ENCODE assay signal across 1 cellular context in the genomic region with DNA sequence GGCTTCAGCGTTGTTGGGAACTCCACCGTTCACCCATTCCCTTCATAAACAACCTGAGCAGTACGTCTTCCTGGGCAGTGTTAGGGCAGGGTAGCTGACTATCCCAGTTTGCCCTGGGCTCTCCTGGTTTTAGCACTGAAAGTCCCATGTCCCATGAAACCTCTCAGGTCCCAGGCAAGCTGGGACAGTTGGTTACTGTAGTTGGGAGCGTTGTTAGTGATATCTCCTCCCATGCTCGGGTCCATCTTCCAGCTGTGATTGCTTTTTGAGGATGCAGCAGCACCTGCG.
TF ChIP-seq lines count a peak whose summit lies in the region.

No MANE protein-coding gene starts in this region.

TF ChIP-seq in GM12878, 131 proteins besides CTCF, POLR2A, EP300 and RAD21 (continued from another document):
- TF ChIP-seq, protein P1, sequence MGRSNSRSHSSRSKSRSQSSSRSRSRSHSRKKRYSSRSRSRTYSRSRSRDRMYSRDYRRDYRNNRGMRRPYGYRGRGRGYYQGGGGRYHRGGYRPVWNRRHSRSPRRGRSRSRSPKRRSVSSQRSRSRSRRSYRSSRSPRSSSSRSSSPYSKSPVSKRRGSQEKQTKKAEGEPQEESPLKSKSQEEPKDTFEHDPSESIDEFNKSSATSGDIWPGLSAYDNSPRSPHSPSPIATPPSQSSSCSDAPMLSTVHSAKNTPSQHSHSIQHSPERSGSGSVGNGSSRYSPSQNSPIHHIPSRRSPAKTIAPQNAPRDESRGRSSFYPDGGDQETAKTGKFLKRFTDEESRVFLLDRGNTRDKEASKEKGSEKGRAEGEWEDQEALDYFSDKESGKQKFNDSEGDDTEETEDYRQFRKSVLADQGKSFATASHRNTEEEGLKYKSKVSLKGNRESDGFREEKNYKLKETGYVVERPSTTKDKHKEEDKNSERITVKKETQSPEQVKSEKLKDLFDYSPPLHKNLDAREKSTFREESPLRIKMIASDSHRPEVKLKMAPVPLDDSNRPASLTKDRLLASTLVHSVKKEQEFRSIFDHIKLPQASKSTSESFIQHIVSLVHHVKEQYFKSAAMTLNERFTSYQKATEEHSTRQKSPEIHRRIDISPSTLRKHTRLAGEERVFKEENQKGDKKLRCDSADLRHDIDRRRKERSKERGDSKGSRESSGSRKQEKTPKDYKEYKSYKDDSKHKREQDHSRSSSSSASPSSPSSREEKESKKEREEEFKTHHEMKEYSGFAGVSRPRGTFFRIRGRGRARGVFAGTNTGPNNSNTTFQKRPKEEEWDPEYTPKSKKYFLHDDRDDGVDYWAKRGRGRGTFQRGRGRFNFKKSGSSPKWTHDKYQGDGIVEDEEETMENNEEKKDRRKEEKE (IDR thresholded peaks at IDR 0.05), result no peak
- TF ChIP-seq, protein P2, sequence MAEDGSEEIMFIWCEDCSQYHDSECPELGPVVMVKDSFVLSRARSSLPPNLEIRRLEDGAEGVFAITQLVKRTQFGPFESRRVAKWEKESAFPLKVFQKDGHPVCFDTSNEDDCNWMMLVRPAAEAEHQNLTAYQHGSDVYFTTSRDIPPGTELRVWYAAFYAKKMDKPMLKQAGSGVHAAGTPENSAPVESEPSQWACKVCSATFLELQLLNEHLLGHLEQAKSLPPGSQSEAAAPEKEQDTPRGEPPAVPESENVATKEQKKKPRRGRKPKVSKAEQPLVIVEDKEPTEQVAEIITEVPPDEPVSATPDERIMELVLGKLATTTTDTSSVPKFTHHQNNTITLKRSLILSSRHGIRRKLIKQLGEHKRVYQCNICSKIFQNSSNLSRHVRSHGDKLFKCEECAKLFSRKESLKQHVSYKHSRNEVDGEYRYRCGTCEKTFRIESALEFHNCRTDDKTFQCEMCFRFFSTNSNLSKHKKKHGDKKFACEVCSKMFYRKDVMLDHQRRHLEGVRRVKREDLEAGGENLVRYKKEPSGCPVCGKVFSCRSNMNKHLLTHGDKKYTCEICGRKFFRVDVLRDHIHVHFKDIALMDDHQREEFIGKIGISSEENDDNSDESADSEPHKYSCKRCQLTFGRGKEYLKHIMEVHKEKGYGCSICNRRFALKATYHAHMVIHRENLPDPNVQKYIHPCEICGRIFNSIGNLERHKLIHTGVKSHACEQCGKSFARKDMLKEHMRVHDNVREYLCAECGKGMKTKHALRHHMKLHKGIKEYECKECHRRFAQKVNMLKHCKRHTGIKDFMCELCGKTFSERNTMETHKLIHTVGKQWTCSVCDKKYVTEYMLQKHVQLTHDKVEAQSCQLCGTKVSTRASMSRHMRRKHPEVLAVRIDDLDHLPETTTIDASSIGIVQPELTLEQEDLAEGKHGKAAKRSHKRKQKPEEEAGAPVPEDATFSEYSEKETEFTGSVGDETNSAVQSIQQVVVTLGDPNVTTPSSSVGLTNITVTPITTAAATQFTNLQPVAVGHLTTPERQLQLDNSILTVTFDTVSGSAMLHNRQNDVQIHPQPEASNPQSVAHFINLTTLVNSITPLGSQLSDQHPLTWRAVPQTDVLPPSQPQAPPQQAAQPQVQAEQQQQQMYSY (CRISPR knock-in tag; IDR thresholded peaks at IDR 0.05), result no peak
- TF ChIP-seq ZNF274 (IDR thresholded peaks at IDR 0.05; ENCODE audit: insufficient read depth, insufficient read length), result no peak
- TF ChIP-seq JUNB (IDR thresholded peaks at IDR 0.05), result no peak
- TF ChIP-seq CHD4 (IDR thresholded peaks at IDR 0.05), result no peak
- no peak for TF ChIP-seq TARDBP (IDR thresholded peaks at IDR 0.05; ENCODE audit: borderline replicate concordance)
- no peak for TF ChIP-seq CHD2 (IDR thresholded peaks at IDR 0.05; ENCODE audit: borderline replicate concordance, low read depth, low read length)
- TF ChIP-seq PAX8 (IDR thresholded peaks at IDR 0.05), result no peak
- no peak for TF ChIP-seq SMARCA5 (IDR thresholded peaks at IDR 0.05)
- no peak for TF ChIP-seq ETV6 (conservative IDR thresholded peaks at IDR 0.05 in 1 of 2, IDR thresholded peaks at IDR 0.05 in 1 of 2; ENCODE audit: borderline replicate concordance in 1 of 2, low read depth in 1 of 2)
- TF ChIP-seq MEF2A (IDR thresholded peaks at IDR 0.05; ENCODE audit: insufficient read depth, low read depth, low read length), result no peak
- TF ChIP-seq TAF1 (IDR thresholded peaks at IDR 0.05; ENCODE audit: borderline replicate concordance, low read depth, low read length), result no peak
- TF ChIP-seq BHLHE40 (IDR thresholded peaks at IDR 0.05; ENCODE audit: borderline replicate concordance in 1 of 2, low read depth in 2 of 2, low read length in 1 of 2), result no peak
- TF ChIP-seq KLF5 (IDR thresholded peaks at IDR 0.05; ENCODE audit: partially characterized antibody), result no peak
- TF ChIP-seq ZSCAN29 (IDR thresholded peaks at IDR 0.05), result no peak
- TF ChIP-seq, protein P3, sequence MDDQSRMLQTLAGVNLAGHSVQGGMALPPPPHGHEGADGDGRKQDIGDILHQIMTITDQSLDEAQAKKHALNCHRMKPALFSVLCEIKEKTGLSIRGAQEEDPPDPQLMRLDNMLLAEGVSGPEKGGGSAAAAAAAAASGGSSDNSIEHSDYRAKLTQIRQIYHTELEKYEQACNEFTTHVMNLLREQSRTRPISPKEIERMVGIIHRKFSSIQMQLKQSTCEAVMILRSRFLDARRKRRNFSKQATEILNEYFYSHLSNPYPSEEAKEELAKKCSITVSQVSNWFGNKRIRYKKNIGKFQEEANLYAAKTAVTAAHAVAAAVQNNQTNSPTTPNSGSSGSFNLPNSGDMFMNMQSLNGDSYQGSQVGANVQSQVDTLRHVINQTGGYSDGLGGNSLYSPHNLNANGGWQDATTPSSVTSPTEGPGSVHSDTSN (IDR thresholded peaks at IDR 0.05; ENCODE audit: insufficient replicate concordance, low read depth, low read length), result no peak
